Comparison of ENCODE assay signal across 10 cellular contexts in genomic region chr11:95076416-95076815, GRCh38. TPM values are rescaled to one million over a fixed set of nuclear protein-coding genes. Genes with fewer than 3 reads are reported as not detected.
DNase-seq lines count a peak whose midpoint lies in the region; ATAC-seq, FAIRE-seq and TF ChIP-seq lines count a peak whose summit lies in the region.
"Had no signal": no experiment of that assay in that cellular context is flagged by ENCODE, and none has a peak within 500 bp of the region (broad histone marks: within the 10 kb centered on the region; RNA-seq: fewer than 3 reads in every experiment).

No MANE protein-coding gene starts in this region.

- FAIRE-seq in GM12891 (lab: Jason Lieb, UNC), result no peak

- H3K4me1 ChIP-seq in adipocyte (ENCODE audit: control insufficient read depth, insufficient read depth, low read length) (peaks cover 38% of the 10 kb centered on the region), mucosa of descending colon (ENCODE audit: low read depth) (peaks cover 10% of the 10 kb centered on the region)

- H3K9me3 ChIP-seq in adipocyte (ENCODE audit: control insufficient read depth, low read length) (no peaks in the 10 kb centered on the region), mucosa of descending colon (no peaks in the 10 kb centered on the region)

- H3K36me3 ChIP-seq in adipocyte (ENCODE audit: control insufficient read depth, insufficient read depth, low read length, severe bottlenecking), result no peaks in the 10 kb centered on the region
- H3K36me3 ChIP-seq in mucosa of descending colon (ENCODE audit: low read depth), result no peaks in the 10 kb centered on the region

- peak overlapping the region; percentile 9 for H3K4me3 ChIP-seq in adipocyte (ENCODE audit: low read length)
- no peak overlapping the region for H3K4me3 ChIP-seq in mucosa of descending colon

- TF ChIP-seq CTCF in mucosa of descending colon (IDR thresholded peaks at IDR 0.05), result no peak

- intact Hi-C loops in mucosa of descending colon (cut with DNase I, micrococcal nuclease), result no loop called here

- peak; percentile 81 for ATAC-seq in HG02981 (IDR thresholded peaks at IDR 0.05; ENCODE audit: unreplicated experiment)
- peak; percentile 78 for ATAC-seq in mucosa of descending colon
- no peak for ATAC-seq in HG03280 (IDR thresholded peaks at IDR 0.05; ENCODE audit: unreplicated experiment)
- no peak for ATAC-seq in HG02870 (IDR thresholded peaks at IDR 0.05; ENCODE audit: unreplicated experiment)

- TF ChIP-seq POLR2A in GM12891 (IDR thresholded peaks at IDR 0.05; ENCODE audit: low read depth, low read length), result no peak

- no peaks in the 10 kb centered on the region for H3K27me3 ChIP-seq in adipocyte (replicated peaks; ENCODE audit: control insufficient read depth, insufficient read depth, low read length)

- no peak for DNase-seq in GM12891 (ENCODE audit: insufficient read length, low spot score)
- peak; percentile 94 for DNase-seq in adipocyte (ENCODE audit: low read depth)
- no peak for DNase-seq in mucosa of descending colon
- no peak for DNase-seq in medulla oblongata (ENCODE audit: extremely low spot score)
- no peak for DNase-seq in activated T-cell treated with anti-CD3 and anti-CD28 coated beads for 4 hours
- DNase-seq: hypothalamus had no signal

- H3K9ac ChIP-seq in adipocyte (ENCODE audit: low read length), result peak overlapping the region; percentile 50

TF ChIP-seq in GM12891, 5 proteins besides CTCF, POLR2A, EP300 and RAD21:
- TF ChIP-seq PAX5 (IDR thresholded peaks at IDR 0.05; ENCODE audit: insufficient read depth, low read length, severe bottlenecking) (no peak), SPI1 (IDR thresholded peaks at IDR 0.05; ENCODE audit: low read depth, low read length) (peak; percentile 74), POU2F2 (IDR thresholded peaks at IDR 0.05; ENCODE audit: low read depth, low read length) (no peak)

RNA-seq across cellular contexts. Expression of gene SRSF8, which starts 9.7 kb away (rescaled TPM):
- polyA plus RNA-seq in GM12891 (2012; ENCODE audit: low read depth, missing spikeins), result 21.7 TPM
- total RNA-seq in mucosa of descending colon, result 10 to 100 TPM; 41.3 to 42.5 (median 41.4) TPM

RNA-seq across cellular contexts. Expression of gene ENDOD1, which starts 13.2 kb away (rescaled TPM):
- 6.6 TPM for polyA plus RNA-seq in GM12891 (2012; ENCODE audit: low read depth, missing spikeins)
- 10 to 100 TPM; 48.2 to 97.5 (median 70.9) TPM for total RNA-seq in mucosa of descending colon

RNA-seq across cellular contexts. Expression of gene KDM4F, which starts 27.2 kb away (rescaled TPM):
- polyA plus RNA-seq in GM12891 (2012; ENCODE audit: low read depth, missing spikeins), result not detected
- not detected for total RNA-seq in mucosa of descending colon
- total RNA-seq: T-helper 1 cell treated with Interleukin-12 subunit alpha and Interleukin-12 subunit beta and Interleukin-4 antibody, amounts not matched to agents 30 ng/mL and 1 ng/mL, for 36 hours had no signal

RNA-seq across cellular contexts. Expression of gene KDM4E, which starts 51.4 kb away (rescaled TPM):
- not detected for polyA plus RNA-seq in GM12891 (2012; ENCODE audit: low read depth, missing spikeins)
- total RNA-seq in mucosa of descending colon, result not detected
- total RNA-seq: T-helper 1 cell treated with Interleukin-12 subunit alpha and Interleukin-12 subunit beta and Interleukin-4 antibody, amounts not matched to agents 30 ng/mL and 1 ng/mL, for 36 hours had no signal

Comparison
In these comparisons a context has a peak if more than half of its experiments do, and no peak if none do; other contexts are left out.
1. ATAC-seq: peak in HG02981 (single experiment) and mucosa of descending colon (single experiment); none in HG03280 (single experiment) and HG02870 (single experiment).